ENCODE assay signal across 19 cellular contexts in genomic region chr6:155472886-155473285, GRCh38. TPM values are rescaled to one million over a fixed set of nuclear protein-coding genes. Genes with fewer than 3 reads are reported as not detected.
DNase-seq lines count a peak whose midpoint lies in the region; ATAC-seq and TF ChIP-seq lines count a peak whose summit lies in the region.
"Had no signal": no experiment of that assay in that cellular context is flagged by ENCODE, and none has a peak within 500 bp of the region (broad histone marks: within the 10 kb centered on the region; RNA-seq: fewer than 3 reads in every experiment).

No MANE protein-coding gene starts in this region.

- no peak overlapping the region for H3K27ac Mint-ChIP-seq in activated CD8-positive, alpha-beta memory T cell treated with anti-CD3 and anti-CD28 coated beads, Interleukin-2, amount 10 ng/mL, durations not matched to agents 7 days and 5 days

- H3K27me3 Mint-ChIP-seq in activated CD8-positive, alpha-beta memory T cell treated with anti-CD3 and anti-CD28 coated beads, Interleukin-2, amount 10 ng/mL, durations not matched to agents 7 days and 5 days = peaks cover 3% of the 10 kb centered on the region

- H3K79me2 ChIP-seq in GM23248 (ENCODE audit: insufficient read depth) = no peaks in the 10 kb centered on the region

- in situ Hi-C loops in GM23248 (cut with MboI) = no loop called here

- no peaks in the 10 kb centered on the region for H3K9me2 ChIP-seq in GM23248 (ENCODE audit: insufficient read depth)
- H3K9me2 ChIP-seq: SK-N-SH had no signal

- peaks cover 6% of the 10 kb centered on the region for H3K9me3 Mint-ChIP-seq in activated CD8-positive, alpha-beta memory T cell treated with anti-CD3 and anti-CD28 coated beads, Interleukin-2, amount 10 ng/mL, durations not matched to agents 7 days and 5 days (ENCODE audit: low read depth)

- CTCF ChIA-PET in activated CD8-positive, alpha-beta memory T cell treated with anti-CD3 and anti-CD28 coated beads, Interleukin-2, amount 10 ng/mL, durations not matched to agents 7 days and 5 days (lab: Charles Lee) = no interaction called here

- H3K9ac ChIP-seq in GM23248 = no peak overlapping the region
- H3K9ac ChIP-seq: SK-N-SH had no signal

- no peaks in the 10 kb centered on the region for H3K4me1 Mint-ChIP-seq in activated CD8-positive, alpha-beta memory T cell treated with anti-CD3 and anti-CD28 coated beads, Interleukin-2, amount 10 ng/mL, durations not matched to agents 7 days and 5 days

- H3K4me1 ChIP-seq in GM23248 (ENCODE audit: insufficient read depth) = peaks cover 5% of the 10 kb centered on the region; the same call in 1 of the 2 replicates
- H3K4me1 ChIP-seq in effector memory CD4-positive, alpha-beta T cell (ENCODE audit: control insufficient read depth, insufficient read depth, low read length, poor library complexity, severe bottlenecking) = no peaks in the 10 kb centered on the region
- H3K4me1 ChIP-seq: A549 had no signal

- WGBS in GM23248 (ENCODE audit: low coverage in 1 of 2, low lambda C conversion rate in 2 of 2, missing lambda C conversion rate in 2 of 2), 2 experiments = 47 to 50% methylated on average over 1 of the region's 1 CpG

- H3K9me3 ChIP-seq in GM23248 (ENCODE audit: low read depth) = no peaks in the 10 kb centered on the region
- no peaks in the 10 kb centered on the region for H3K9me3 ChIP-seq in effector memory CD4-positive, alpha-beta T cell (ENCODE audit: control insufficient read depth, low read length)
- H3K9me3 ChIP-seq: SK-N-SH had no signal

- H3K27ac ChIP-seq in GM23248 = no peak overlapping the region
- no peak overlapping the region for H3K27ac ChIP-seq in effector memory CD4-positive, alpha-beta T cell (ENCODE audit: insufficient read depth, low read length, poor library complexity, severe bottlenecking)
- H3K27ac ChIP-seq: A549, PC-9 had no signal

- TF ChIP-seq CTCF in AG09309 (IDR thresholded peaks at IDR 0.05; ENCODE audit: control insufficient read depth, insufficient read depth, low read depth, low read length, missing control alignments) = no peak
- no peak for TF ChIP-seq CTCF in fibroblast of the aortic adventitia (IDR thresholded peaks at IDR 0.05; ENCODE audit: insufficient read depth, low read length)

- H3K36me3 ChIP-seq in GM23248 (ENCODE audit: low read depth) = no peaks in the 10 kb centered on the region
- H3K36me3 ChIP-seq in effector memory CD4-positive, alpha-beta T cell (ENCODE audit: control insufficient read depth, insufficient read depth, low read length) = no peaks in the 10 kb centered on the region

- no peak for ATAC-seq in activated CD8-positive, alpha-beta memory T cell treated with anti-CD3 and anti-CD28 coated beads, Interleukin-2, amount 10 ng/mL, durations not matched to agents 7 days and 5 days
- ATAC-seq: A549, K562, Right ventricle myocardium inferior had no signal

- H3K4me3 Mint-ChIP-seq in activated CD8-positive, alpha-beta memory T cell treated with anti-CD3 and anti-CD28 coated beads, Interleukin-2, amount 10 ng/mL, durations not matched to agents 7 days and 5 days = no peak overlapping the region

- H3K4me3 ChIP-seq in AG09309 (ENCODE audit: control insufficient read depth, low read depth, low read length) (no peak overlapping the region), GM23248 (no peak overlapping the region), fibroblast of the aortic adventitia (ENCODE audit: low read depth, low read length) (no peak overlapping the region)
- no peak overlapping the region for H3K4me3 ChIP-seq in effector memory CD4-positive, alpha-beta T cell (ENCODE audit: insufficient read depth, low read depth, low read length, poor library complexity, severe bottlenecking)
- H3K4me3 ChIP-seq: A549, K562, PC-9 had no signal

- H2AFZ ChIP-seq in GM23248 = peak overlapping the region; percentile 16; the same call in 1 of the 2 replicates
- H2AFZ ChIP-seq: PC-9 had no signal

- H3K36me3 Mint-ChIP-seq in activated CD8-positive, alpha-beta memory T cell treated with anti-CD3 and anti-CD28 coated beads, Interleukin-2, amount 10 ng/mL, durations not matched to agents 7 days and 5 days = no peaks in the 10 kb centered on the region

- no peaks in the 10 kb centered on the region for H4K20me1 ChIP-seq in GM23248 (ENCODE audit: insufficient read depth)

- H3K27me3 ChIP-seq in GM23248 (replicated peaks; ENCODE audit: insufficient read depth) = no peaks in the 10 kb centered on the region
- no peaks in the 10 kb centered on the region for H3K27me3 ChIP-seq in effector memory CD4-positive, alpha-beta T cell (replicated peaks; ENCODE audit: control insufficient read depth, insufficient read depth, low read length, poor library complexity, severe bottlenecking)

- H3K4me2 ChIP-seq in GM23248 (ENCODE audit: unreplicated experiment) = no peak overlapping the region
- H3K4me2 ChIP-seq: A549, PC-9, SK-N-SH had no signal

- no peaks in the 10 kb centered on the region for H3F3A ChIP-seq in GM23248 (ENCODE audit: insufficient read depth)

- DNase-seq in AG09309 (ENCODE audit: low read depth) (peak; percentile 78), GM23248 (peak; percentile 40), amniotic epithelial cell (ENCODE audit: low read depth) (peak; percentile 91), fibroblast of the aortic adventitia (ENCODE audit: low read depth) (peak; percentile 83), HT-29 (ENCODE audit: low spot score) (no peak), T1000 (lab: John Stamatoyannopoulos, UW) (no peak)
- DNase-seq in effector memory CD4-positive, alpha-beta T cell = no peak
- DNase-seq in activated CD8-positive, alpha-beta memory T cell treated with anti-CD3 and anti-CD28 coated beads, Interleukin-2, amount 10 ng/mL, durations not matched to agents 7 days and 5 days = no peak
- DNase-seq: NCI-H1092 treated with DMSO at 0.1 percent for 48 hours, NCI-H1694, NCI-H2107, NCI-H446 treated with DMSO at 0.1 percent for 48 hours, NCI-H748 treated with DMSO at 0.1 percent for 48 hours, PC-9, SK-N-SH had no signal

RNA-seq across cellular contexts. Expression of gene NOX3, which starts 17.2 kb away (rescaled TPM):
- total RNA-seq in GM23248 (2014; rRNA removed; shearing (Covaris generic)) = not detected in 2 replicates
- polyA plus RNA-seq in GM23248 (2016; fragmentation: Nextera tagmentation; extraction: Ambion mirVana) = not detected in 2 replicates
- total RNA-seq in fibroblast of the aortic adventitia (ENCODE audit: low replicate concordance) = not detected in 2 replicates
- not detected in 2 replicates for total RNA-seq in HT-29 (2014; rRNA removed; shearing (Covaris generic))
- not detected for total RNA-seq in activated CD8-positive, alpha-beta memory T cell treated with anti-CD3 and anti-CD28 coated beads, Interleukin-2, amount 10 ng/mL, durations not matched to agents 7 days and 5 days
- total RNA-seq: K562, PC-9, Right ventricle myocardium inferior had no signal
- polyA plus RNA-seq: A549, BJ, K562 had no signal

Comparison
In these comparisons a context has a peak if more than half of its experiments do, and no peak if none do; other contexts are left out.
1. DNase-seq: peak in AG09309 (single experiment), GM23248 (single experiment), amniotic epithelial cell (single experiment) and fibroblast of the aortic adventitia (single experiment); none in HT-29 (single experiment), effector memory CD4-positive, alpha-beta T cell (0 of 3), T1000 (single experiment) and activated CD8-positive, alpha-beta memory T cell treated with anti-CD3 and anti-CD28 coated beads, Interleukin-2, amount 10 ng/mL, durations not matched to agents 7 days and 5 days (single experiment).